22 cellular contexts compared by ENCODE assay signal in the genomic region with DNA sequence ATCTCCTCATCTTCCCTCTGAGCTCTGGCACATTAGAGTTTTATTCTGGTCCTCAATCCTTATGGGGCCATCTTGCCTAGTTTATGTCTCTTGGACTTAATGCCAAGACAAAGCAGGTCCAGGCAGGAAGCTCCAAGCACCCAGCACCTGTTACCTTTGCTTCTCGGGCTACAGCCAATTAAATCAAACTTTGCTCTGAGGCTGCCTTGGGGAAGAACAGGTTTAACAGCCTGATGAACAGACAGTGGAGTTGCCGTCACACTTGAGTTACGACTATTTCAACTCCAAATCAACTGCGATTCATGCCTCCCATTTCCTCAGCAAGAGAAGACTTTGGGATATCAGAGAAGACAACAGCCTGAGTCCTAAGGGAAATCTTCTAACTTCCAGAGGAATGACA.
A peak's percentile ranks its signal among the peaks of the same experiment; 100 is the strongest.
DNase-seq lines count a peak whose midpoint lies in the region; ATAC-seq and TF ChIP-seq lines count a peak whose summit lies in the region.
"Had no signal": no experiment of that assay in that cellular context is flagged by ENCODE, and none has a peak within 500 bp of the region (broad histone marks: within the 10 kb centered on the region; RNA-seq: fewer than 3 reads in every experiment).

No MANE protein-coding gene starts in this region.

- no peaks in the 10 kb centered on the region for H3K27me3 ChIP-seq in mammary epithelial cell (ENCODE audit: insufficient read depth, low read length)
- H3K27me3 ChIP-seq: body of pancreas, sigmoid colon had no signal

- H2AFZ ChIP-seq in mammary epithelial cell (ENCODE audit: low read depth, low read length), result no peak overlapping the region

- H3K27ac ChIP-seq in mammary epithelial cell (ENCODE audit: insufficient read depth, low read depth, low read length) (no peak overlapping the region), VCaP (peak overlapping the region; percentile 51)
- H3K27ac ChIP-seq: body of pancreas, sigmoid colon had no signal

- no peaks in the 10 kb centered on the region for H4K20me1 ChIP-seq in mammary epithelial cell (ENCODE audit: insufficient read depth, low read length)

- 66% methylated on average over 4 of the region's 4 CpGs for WGBS in mammary epithelial cell (ENCODE audit: low coverage, missing lambda C conversion rate)

- BruUV-seq in mammary epithelial cell (replicated peaks; lab: Mats Ljungman, UMichigan), result no TSS peak

- H3K79me2 ChIP-seq in mammary epithelial cell (ENCODE audit: insufficient read depth, low read length), result no peaks in the 10 kb centered on the region

- H3K4me2 ChIP-seq in mammary epithelial cell (ENCODE audit: insufficient read depth, low read depth, low read length), result no peak overlapping the region

- no peaks in the 10 kb centered on the region for H3K4me1 ChIP-seq in mammary epithelial cell (ENCODE audit: insufficient read depth, low read length)
- H3K4me1 ChIP-seq: body of pancreas, sigmoid colon had no signal

- no peak overlapping the region for H3K4me3 ChIP-seq in mammary epithelial cell (replicated peaks in 1 of 3; ENCODE audit: insufficient read depth in 1 of 3, low read depth in 2 of 3, low read length in 3 of 3)
- H3K4me3 ChIP-seq: body of pancreas, sigmoid colon had no signal

- CTCF ChIA-PET in mammary epithelial cell (lab: Charles Lee; ENCODE audit: low non-redundant PET), result no interaction called here

- no peak overlapping the region for H3K9ac ChIP-seq in mammary epithelial cell (ENCODE audit: insufficient read depth, low read length)

- H3K9me3 ChIP-seq in mammary epithelial cell (replicated peaks; ENCODE audit: insufficient read depth, low read length), result no peaks in the 10 kb centered on the region
- H3K9me3 ChIP-seq: body of pancreas, sigmoid colon had no signal

- ATAC-seq in GM21786 (IDR thresholded peaks at IDR 0.05; ENCODE audit: unreplicated experiment), result no peak
- no peak for ATAC-seq in left lobe of liver
- ATAC-seq: body of pancreas, HCT116, left cardiac atrium, SK-N-SH treated with all-trans-retinoic acid at 6 μM for 48 hours had no signal

- DNase-seq in T47D (ENCODE audit: low read depth in 1 of 2, low spot score in 1 of 2), result peak; percentile 1 to 78
- DNase-seq in mammary epithelial cell, result no peak
- DNase-seq in left kidney (ENCODE audit: low read depth, low spot score), result peak; percentile 70
- no peak for DNase-seq in cerebellar nuclear complex (lab: John Stamatoyannopoulos, UW)
- no peak for DNase-seq in left lobe of liver (ENCODE audit: low spot score)
- no peak for DNase-seq in dedifferentiated amniotic fluid mesenchymal stem cell (ENCODE audit: extremely low spot score)
- DNase-seq: activated B cell treated with CpG ODN at 0.5 μM for 24 hours; activated CD4-positive, alpha-beta memory T cell treated with anti-CD3 and anti-CD28 coated beads for 36 hours; activated effector memory CD4-positive, alpha-beta T cell treated with Interleukin-2 at 50 U/mL for 16 hours; body of pancreas; GF-D8; left cardiac atrium; NCI-H2029; posterior cingulate gyrus; RPMI8226; sigmoid colon; stimulated activated CD8-positive, alpha-beta memory T cell treated with anti-CD3 and anti-CD28 coated beads, Interleukin-4, amount 100 ng/mL, for 48 hours; T-helper 9 cell had no signal

- H3K36me3 ChIP-seq in mammary epithelial cell (ENCODE audit: insufficient read depth, low read length), result peaks cover 11% of the 10 kb centered on the region

- dilution Hi-C loops in mammary epithelial cell (cut with HindIII; ENCODE audit: low sequenced_read_pairs), result no loop called here

- TF ChIP-seq CTCF in mammary epithelial cell (conservative IDR thresholded peaks at IDR 0.05 in 1 of 2, IDR thresholded peaks at IDR 0.05 in 1 of 2; ENCODE audit: extremely low read depth in 1 of 2, insufficient read depth in 1 of 2, low read depth in 1 of 2, low read length in 2 of 2), result no peak
- no peak for TF ChIP-seq CTCF in VCaP (conservative IDR thresholded peaks at IDR 0.05)

- intact Hi-C loops in mammary epithelial cell (cut with micrococcal nuclease), result no loop called here

- in situ Hi-C loops in T47D (cut with HindIII; ENCODE audit: low pct_unique_long_range_greater_than_20kb, low sequenced_read_pairs), result no loop called here
- in situ Hi-C loops in mammary epithelial cell (cut with MboI; ENCODE audit: low sequenced_read_pairs in 2 of 2), result no loop called here

Comparison
In these comparisons a context has a peak if more than half of its experiments do, and no peak if none do; other contexts are left out.
1. DNase-seq: peak in T47D (2 of 2) and left kidney (single experiment); none in mammary epithelial cell (single experiment), cerebellar nuclear complex (0 of 2), left lobe of liver (single experiment) and dedifferentiated amniotic fluid mesenchymal stem cell (single experiment).